ENCODE assay signal across 35 cellular contexts in genomic region chr7:121931149-121931922, GRCh38. TPM values are rescaled to one million over a fixed set of nuclear protein-coding genes. Genes with fewer than 3 reads are reported as not detected.
DNase-seq lines count a peak whose midpoint lies in the region; ATAC-seq, FAIRE-seq and TF ChIP-seq lines count a peak whose summit lies in the region.
"Had no signal": no experiment of that assay in that cellular context is flagged by ENCODE, and none has a peak within 500 bp of the region (broad histone marks: within the 10 kb centered on the region; RNA-seq: fewer than 3 reads in every experiment).

No MANE protein-coding gene starts in this region.

- H3K27me3 ChIP-seq in HepG2 (ENCODE audit: control insufficient read depth in 1 of 2, insufficient read depth in 2 of 2, low read length in 2 of 2) (no peaks in the 10 kb centered on the region), right lobe of liver (no peaks in the 10 kb centered on the region), gastroesophageal sphincter (no peaks in the 10 kb centered on the region)
- H3K27me3 ChIP-seq: esophagus muscularis mucosa, heart left ventricle had no signal

- WGBS in HepG2 (ENCODE audit: low lambda C conversion rate), result 2% methylated on average over 2 of the region's 2 CpGs
- WGBS in right lobe of liver (ENCODE audit: insufficient coverage, low coverage, low lambda C conversion rate, missing lambda C conversion rate), result 25% methylated on average over 2 of the region's 2 CpGs
- WGBS in gastroesophageal sphincter (ENCODE audit: low coverage in 1 of 2), 2 donors, result 53 to 56% methylated on average over 2 of the region's 2 CpGs

- DNase-seq in HepG2 (ENCODE audit: low spot score) (no peak), right lobe of liver (no peak), OCI-M1 (lab: John Stamatoyannopoulos, UW) (peak; percentile 50), epithelial cell of esophagus (ENCODE audit: low read depth) (peak; percentile 17), kidney glomerular epithelial cell (lab: John Stamatoyannopoulos, UW) (no peak)
- no peak for DNase-seq in stimulated activated CD8-positive, alpha-beta memory T cell treated with anti-CD3 and anti-CD28 coated beads, Interleukin-4, amount 100 ng/mL, for 48 hours
- DNase-seq: activated CD4-positive, alpha-beta T cell treated with anti-CD3 and anti-CD28 coated beads, Interleukin-2, amount 50 U/mL, for 48 hours; activated CD4-positive, CD25-positive, alpha-beta regulatory T cell treated with anti-CD3 and anti-CD28 coated beads, Interleukin-2, amount 50 U/mL, for 72 hours; activated naive CD4-positive, alpha-beta T cell; activated naive CD8-positive, alpha-beta T cell treated with anti-CD3 and anti-CD28 coated beads, Interleukin-2, amount 50 U/mL, for 24 hours; Calu3; caudate nucleus; cortex of kidney; DND-41; effector memory CD8-positive, alpha-beta T cell; foreskin fibroblast; GF-D8; heart left ventricle; Kasumi-1; mesendoderm; NCI-H1694; posterior cingulate gyrus; right cardiac atrium; stimulated activated naive CD8-positive, alpha-beta T cell treated with anti-CD3 and anti-CD28 coated beads, Interleukin-15, amount 100 ng/mL, for 72 hours; T-helper 2 cell had no signal

- intact Hi-C loops in HepG2 (cut with micrococcal nuclease; ENCODE audit: unreplicated experiment) (no loop called here), right lobe of liver (cut with DNase I) (no loop called here)

- H3K27ac ChIP-seq in HepG2 (ENCODE audit: extremely low read length, insufficient read depth, low read length) (no peak overlapping the region), right lobe of liver (no peak overlapping the region), gastroesophageal sphincter (no peak overlapping the region)
- H3K27ac ChIP-seq: esophagus muscularis mucosa, heart left ventricle, thoracic aorta had no signal

- H3K36me3 ChIP-seq in HepG2 (replicated peaks in 1 of 2; ENCODE audit: control insufficient read depth in 1 of 2, insufficient read depth in 2 of 2, low read length in 2 of 2), result no peaks in the 10 kb centered on the region
- H3K36me3 ChIP-seq in right lobe of liver, result no peaks in the 10 kb centered on the region
- H3K36me3 ChIP-seq in gastroesophageal sphincter, result no peaks in the 10 kb centered on the region
- H3K36me3 ChIP-seq: esophagus muscularis mucosa, heart left ventricle, thoracic aorta had no signal

- H2AFZ ChIP-seq in HepG2 (ENCODE audit: low read length), result no peak overlapping the region

- H3K4me3 ChIP-seq in HepG2 (replicated peaks in 1 of 3; ENCODE audit: insufficient read depth in 1 of 3, low read depth in 2 of 3, low read length in 3 of 3) (no peak overlapping the region), right lobe of liver (no peak overlapping the region), epithelial cell of esophagus (ENCODE audit: low read length) (no peak overlapping the region), gastroesophageal sphincter (no peak overlapping the region)
- H3K4me3 ChIP-seq: esophagus muscularis mucosa, heart left ventricle, thoracic aorta had no signal

- no peak for TF ChIP-seq CTCF in HepG2 (CRISPR knock-in tag; IDR thresholded peaks at IDR 0.05)
- no peak for TF ChIP-seq CTCF in right lobe of liver (IDR thresholded peaks at IDR 0.05)
- TF ChIP-seq CTCF in epithelial cell of esophagus (IDR thresholded peaks at IDR 0.05; ENCODE audit: insufficient read depth, low read depth, low read length, missing control alignments), result no peak
- TF ChIP-seq CTCF in gastroesophageal sphincter (IDR thresholded peaks at IDR 0.05), result no peak

- no peak for FAIRE-seq in HepG2 (lab: Jason Lieb, UNC)
- FAIRE-seq: H54, urothelium cell line had no signal

- BruUV-seq in HepG2 (replicated peaks; lab: Mats Ljungman, UMichigan), result no TSS peak

- no peak for ATAC-seq in HepG2
- ATAC-seq in right lobe of liver, result no peak
- ATAC-seq in gastroesophageal sphincter, result no peak
- no peak for ATAC-seq in HG03378 (IDR thresholded peaks at IDR 0.05; ENCODE audit: unreplicated experiment)
- ATAC-seq: activated naive CD8-positive, alpha-beta T cell treated with anti-CD3 and anti-CD28 coated beads, Interleukin-2, amount 50 U/mL, for 24 hours; effector memory CD8-positive, alpha-beta T cell; heart left ventricle; right cardiac atrium; Right ventricle myocardium inferior; SK-N-SH treated with all-trans-retinoic acid at 6 μM for 48 hours; stimulated activated naive CD8-positive, alpha-beta T cell treated with anti-CD3 and anti-CD28 coated beads, Interleukin-15, amount 100 ng/mL, for 72 hours had no signal

- no peaks in the 10 kb centered on the region for H3K79me2 ChIP-seq in HepG2 (ENCODE audit: insufficient read depth, low read length)

- CTCF ChIA-PET in HepG2 (lab: Yijun Ruan, JAX; ENCODE audit: low intra/inter-chr PET ratio, low total read pairs), result no interaction called here

- H3K4me1 ChIP-seq in HepG2 (ENCODE audit: insufficient read depth, low read length), result no peaks in the 10 kb centered on the region
- H3K4me1 ChIP-seq in right lobe of liver, result no peaks in the 10 kb centered on the region
- no peaks in the 10 kb centered on the region for H3K4me1 ChIP-seq in gastroesophageal sphincter
- H3K4me1 ChIP-seq: esophagus muscularis mucosa, heart left ventricle had no signal

- no peak for TF ChIP-seq RAD21 in HepG2 (CRISPR knock-in tag; IDR thresholded peaks at IDR 0.05)

- H3K4me2 ChIP-seq in HepG2 (ENCODE audit: low read depth, low read length), result no peak overlapping the region

- TF ChIP-seq POLR2A in HepG2 (IDR thresholded peaks at IDR 0.05; ENCODE audit: insufficient read depth in 1 of 2, low read depth in 2 of 2, low read length in 2 of 2) (no peak), right lobe of liver (IDR thresholded peaks at IDR 0.05) (no peak), gastroesophageal sphincter (IDR thresholded peaks at IDR 0.05) (no peak)

- no peak overlapping the region for H3K9ac ChIP-seq in HepG2 (ENCODE audit: insufficient read depth, low read depth, low read length)

- no peaks in the 10 kb centered on the region for H4K20me1 ChIP-seq in HepG2 (ENCODE audit: insufficient read depth, low read length)

- TF ChIP-seq EP300 in HepG2 (IDR thresholded peaks at IDR 0.05; ENCODE audit: low read depth in 2 of 2, low read length in 2 of 2), result no peak
- TF ChIP-seq EP300 in HepG2 (CRISPR knock-in tag; IDR thresholded peaks at IDR 0.05; ENCODE audit: borderline replicate concordance), result no peak
- TF ChIP-seq EP300 in gastroesophageal sphincter (IDR thresholded peaks at IDR 0.05), result no peak

- H3K9me3 ChIP-seq in HepG2 (ENCODE audit: low read length) (no peaks in the 10 kb centered on the region), right lobe of liver (no peaks in the 10 kb centered on the region), gastroesophageal sphincter (no peaks in the 10 kb centered on the region)
- H3K9me3 ChIP-seq: esophagus muscularis mucosa, heart left ventricle, thoracic aorta had no signal

- POLR2A ChIA-PET in HepG2 (lab: Yijun Ruan, JAX), result no interaction called here

- in situ Hi-C loops in HepG2 (cut with HindIII; ENCODE audit: extremely low pct_ligation_motif_present, low pct_unique_long_range_greater_than_20kb), result no loop called here

TF ChIP-seq in HepG2, 621 proteins besides CTCF, POLR2A, EP300 and RAD21:
- TF ChIP-seq NR2F6 (IDR thresholded peaks at IDR 0.05), result no peak
- no peak for TF ChIP-seq NR2F6 (CRISPR knock-in tag; IDR thresholded peaks at IDR 0.05)
- TF ChIP-seq CEBPB (IDR thresholded peaks at IDR 0.05; ENCODE audit: borderline replicate concordance, low read depth, low read length), result peak; percentile 65
- TF ChIP-seq ZNF547 (CRISPR knock-in tag; IDR thresholded peaks at IDR 0.05), result no peak
- no peak for TF ChIP-seq ZNF260 (CRISPR knock-in tag; IDR thresholded peaks at IDR 0.05; ENCODE audit: borderline replicate concordance, low read depth)
TF ChIP-seq in HepG2: peak in this region for 1.

RNA-seq across cellular contexts. Expression of gene PTPRZ1, which starts 58.4 kb away (rescaled TPM):
- total RNA-seq in HepG2 (2016; rRNA removed; fragmentation: Illumina TruSeq; extraction: Trizol), result not detected in 2 replicates
- not detected in 2 replicates for total RNA-seq in HepG2 (2016; cell fraction: cytosol; rRNA removed; fragmentation: Illumina TruSeq; extraction: Trizol; ENCODE audit: low read depth)
- total RNA-seq in HepG2 (2016; cell fraction: insoluble cytoplasmic fraction; rRNA removed; fragmentation: Illumina TruSeq; extraction: Trizol), result not detected in 2 replicates
- not detected in 2 replicates for total RNA-seq in HepG2 (2016; cell fraction: membrane; rRNA removed; fragmentation: Illumina TruSeq; extraction: Trizol)
- not detected in 2 replicates for total RNA-seq in HepG2 (2016; cell fraction: nucleus; rRNA removed; fragmentation: Illumina TruSeq; extraction: Trizol)
- polyA plus RNA-seq in HepG2 (2011; rRNA removed), result 0.07 TPM in 1 of 2 replicates, not detected in the other
- under 0.01 and 0.01 TPM in 2 replicates for polyA plus RNA-seq in HepG2 (2011; cell fraction: cytosol; rRNA removed)
- 0.05 TPM in 1 of 2 replicates, not detected in the other for polyA plus RNA-seq in HepG2 (2011; cell fraction: nucleus; rRNA removed)
- polyA plus RNA-seq in HepG2 (2012), result not detected in 2 replicates
- polyA plus RNA-seq in HepG2 (2016; cell fraction: cytosol; fragmentation: Illumina TruSeq; extraction: Trizol; ENCODE audit: low read depth), result not detected in 2 replicates
- not detected in 2 replicates for polyA plus RNA-seq in HepG2 (2016; cell fraction: insoluble cytoplasmic fraction; fragmentation: Illumina TruSeq; extraction: Trizol; ENCODE audit: low read depth)
- polyA plus RNA-seq in HepG2 (2016; cell fraction: membrane; fragmentation: Illumina TruSeq; extraction: Trizol; ENCODE audit: low read depth), result not detected in 2 replicates
- not detected in 2 replicates for polyA plus RNA-seq in HepG2 (2016; cell fraction: nucleus; fragmentation: Illumina TruSeq; extraction: Trizol; ENCODE audit: insufficient read depth, low read depth)
- 0.91 TPM in 1 of 2 replicates, not detected in the other for polyA minus RNA-seq in HepG2 (2011; rRNA and poly(A)+ RNA removed; ENCODE audit: low replicate concordance)
- polyA minus RNA-seq in HepG2 (2011; cell fraction: cytosol; rRNA and poly(A)+ RNA removed), result not detected in 2 replicates
- 0.52 TPM in 1 of 2 replicates, not detected in the other for polyA minus RNA-seq in HepG2 (2011; cell fraction: nucleus; rRNA and poly(A)+ RNA removed)
- total RNA-seq in right lobe of liver, result under 1 TPM in 2 of 6 experiments, not detected in 4; 0.29 to 0.47 TPM
- 1 to 10 TPM; 2.6 to 8.4 (median 5.7) TPM for total RNA-seq in gastroesophageal sphincter
- total RNA-seq: A172, NCI-H460 had no signal

Comparison
In these comparisons a context has a peak if more than half of its experiments do, and no peak if none do; other contexts are left out.
1. DNase-seq: peak in OCI-M1 (single experiment) and epithelial cell of esophagus (single experiment); none in HepG2 (single experiment), right lobe of liver (0 of 3), stimulated activated CD8-positive, alpha-beta memory T cell treated with anti-CD3 and anti-CD28 coated beads, Interleukin-4, amount 100 ng/mL, for 48 hours (single experiment) and kidney glomerular epithelial cell (single experiment).